Comparison of ENCODE assay signal across 14 cellular contexts in the genomic region with DNA sequence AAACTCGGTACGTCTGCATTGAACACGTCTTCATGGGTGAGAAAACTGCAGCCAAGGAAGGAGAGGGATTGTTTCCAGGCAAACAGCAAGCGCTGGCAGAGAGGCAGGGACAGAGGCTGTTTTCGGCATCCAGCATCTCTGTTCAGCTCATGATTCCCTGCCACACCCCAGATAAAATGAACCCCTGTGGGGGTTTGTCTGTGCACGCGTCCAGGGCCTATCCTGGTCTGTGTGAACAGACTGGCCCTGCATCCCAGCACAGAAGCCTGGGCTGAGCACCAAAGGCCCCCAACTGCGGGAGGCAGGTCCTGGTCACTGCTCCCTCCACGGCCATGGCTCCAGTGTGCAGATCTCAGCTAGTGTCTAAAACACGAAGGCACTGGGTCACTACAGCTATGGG.
"Had no signal": no experiment of that assay in that cellular context is flagged by ENCODE, and none has a peak within 500 bp of the region (broad histone marks: within the 10 kb centered on the region; RNA-seq: fewer than 3 reads in every experiment).

No MANE protein-coding gene starts in this region.

- H3K9ac ChIP-seq: SK-N-SH had no signal

- H3K27ac ChIP-seq: adrenal gland, lower lobe of right lung had no signal

- H3K27me3 ChIP-seq: adrenal gland had no signal

- ATAC-seq: esophagus mucosa, lower lobe of right lung, WTC11 had no signal

- H3K4me1 ChIP-seq: adrenal gland, lower lobe of right lung had no signal

- H3K9me3 ChIP-seq: lower lobe of right lung had no signal

- DNase-seq: activated CD4-positive, alpha-beta T cell treated with anti-CD3 and anti-CD28 coated beads for 48 hours; activated CD8-positive, alpha-beta memory T cell treated with anti-CD3 and anti-CD28 coated beads for 24 hours; activated naive CD4-positive, alpha-beta T cell treated with anti-CD3 and anti-CD28 coated beads for 36 hours; adrenal gland; foreskin fibroblast; lower lobe of right lung; midbrain; naive B cell; SK-N-SH; stimulated activated CD4-positive, alpha-beta T cell treated with anti-CD3 and anti-CD28 coated beads, Interleukin-15, amount 100 ng/mL, for 24 hours; stimulated activated CD4-positive, alpha-beta T cell treated with anti-CD3 and anti-CD28 coated beads, Interleukin-4, amount 100 ng/mL, for 24 hours had no signal

- H3K36me3 ChIP-seq: adrenal gland, lower lobe of right lung had no signal

- FAIRE-seq: endometrium had no signal

- H3K4me3 ChIP-seq: adrenal gland, lower lobe of right lung had no signal
